ENCODE assay signal across 1 cellular context in genomic region chr1:47228644-47229030, GRCh38.
TF ChIP-seq lines count a peak whose summit lies in the region.

No MANE protein-coding gene starts in this region.

TF ChIP-seq in K562, 482 proteins besides CTCF, POLR2A, EP300 and RAD21 (continued from another document):
- TF ChIP-seq RREB1 (CRISPR knock-in tag; IDR thresholded peaks at IDR 0.05) = 0 out of 2 replicates have a peak, but pooled peaks have one; percentile 64
